In the genomic region with DNA sequence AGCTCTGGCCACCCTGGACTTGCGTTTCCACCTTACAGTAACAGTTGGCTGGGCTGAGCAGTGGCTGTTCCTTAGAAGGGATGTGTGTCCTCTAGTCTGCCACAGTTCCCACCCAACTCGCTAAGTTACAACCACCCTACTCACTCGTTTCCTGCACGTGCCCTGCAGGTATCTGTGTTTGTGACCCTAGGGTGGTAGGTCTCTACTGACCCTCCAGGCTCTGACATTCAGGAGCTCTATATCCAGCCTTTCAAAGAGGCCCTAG, we compare ENCODE assay signal across 17 cellular contexts.
DNase-seq lines count a peak whose midpoint lies in the region; ATAC-seq and TF ChIP-seq lines count a peak whose summit lies in the region.
"Had no signal": no experiment of that assay in that cellular context is flagged by ENCODE, and none has a peak within 500 bp of the region (broad histone marks: within the 10 kb centered on the region; RNA-seq: fewer than 3 reads in every experiment).

No MANE protein-coding gene starts in this region.

- no peak for TF ChIP-seq CTCF in upper lobe of right lung (IDR thresholded peaks at IDR 0.05)

- no peak overlapping the region for H3K9ac ChIP-seq in neuronal stem cell (ENCODE audit: low read depth, low read length, poor library complexity)

- no peak overlapping the region for H2BK12ac ChIP-seq in neuronal stem cell (ENCODE audit: low read length)

- H3K27me3 Mint-ChIP-seq in activated naive CD4-positive, alpha-beta T cell treated with anti-CD3 and anti-CD28 coated beads, Interleukin-2, amount 10 ng/mL, durations not matched to agents 7 days and 5 days, result no peaks in the 10 kb centered on the region
- H3K27me3 Mint-ChIP-seq in activated CD4-positive, alpha-beta memory T cell treated with anti-CD3 and anti-CD28 coated beads, Interleukin-2, amount 10 ng/mL, durations not matched to agents 7 days and 5 days, result no peaks in the 10 kb centered on the region

- DNase-seq in activated naive CD4-positive, alpha-beta T cell treated with anti-CD3 and anti-CD28 coated beads, Interleukin-2, amount 10 ng/mL, durations not matched to agents 7 days and 5 days, result no peak
- no peak for DNase-seq in activated naive CD4-positive, alpha-beta T cell (lab: John Stamatoyannopoulos, UW)
- DNase-seq in activated CD4-positive, alpha-beta memory T cell treated with anti-CD3 and anti-CD28 coated beads, Interleukin-2, amount 10 ng/mL, durations not matched to agents 7 days and 5 days, result no peak
- DNase-seq in germinal center (ENCODE audit: low spot score) (peak; percentile 34), upper lobe of right lung (no peak), neuronal stem cell (ENCODE audit: low spot score) (no peak), SIG-M5 treated with dmso at 0.1 percent for 504 hours (lab: John Stamatoyannopoulos, UW; ENCODE audit: unreplicated experiment) (no peak)
- DNase-seq: DMS 273 treated with DMSO at 0.1 percent for 48 hours; effector CD4-positive, alpha-beta T cell; head of caudate nucleus; mesenchymal stem cell; MM.1S; NCI-H187; NCI-H345; nephron progenitor cell; retina had no signal

- no peak overlapping the region for H2AFZ ChIP-seq in neuronal stem cell (ENCODE audit: low read length)

- H3K4me1 ChIP-seq in upper lobe of right lung (peaks cover 39% of the 10 kb centered on the region), neuronal stem cell (ENCODE audit: control insufficient read depth in 2 of 2, insufficient read depth in 1 of 2, low read depth in 1 of 2, low read length in 2 of 2) (peaks cover 0 to 1% of the 10 kb centered on the region in 2 donors)

- intact Hi-C loops in upper lobe of right lung (cut with DNase I), result no loop called here

- POLR2A ChIA-PET in activated CD4-positive, alpha-beta memory T cell treated with anti-CD3 and anti-CD28 coated beads, Interleukin-2, amount 10 ng/mL, durations not matched to agents 7 days and 5 days (lab: Charles Lee), result interaction anchor here (1.1 to 5.2 kb wide), 6 partner anchors 21 to 109 kb away, joined by 4 to 38 read pairs (median 15); a partner anchor contains a TSS

- H3K4me3 Mint-ChIP-seq in activated naive CD4-positive, alpha-beta T cell treated with anti-CD3 and anti-CD28 coated beads, Interleukin-2, amount 10 ng/mL, durations not matched to agents 7 days and 5 days, result peak overlapping the region; percentile 31
- peak overlapping the region; percentile 12 for H3K4me3 Mint-ChIP-seq in activated CD4-positive, alpha-beta memory T cell treated with anti-CD3 and anti-CD28 coated beads, Interleukin-2, amount 10 ng/mL, durations not matched to agents 7 days and 5 days
- H3K4me3 Mint-ChIP-seq: nephron progenitor cell had no signal

- H3K27me3 ChIP-seq in upper lobe of right lung (no peaks in the 10 kb centered on the region), neuronal stem cell (ENCODE audit: control insufficient read depth in 3 of 3, insufficient read depth in 3 of 3, low read depth in 1 of 3, low read length in 3 of 3) (no peaks in the 10 kb centered on the region)

- no peaks in the 10 kb centered on the region for H3K79me1 ChIP-seq in neuronal stem cell (ENCODE audit: low read depth, low read length)

- no peak overlapping the region for H3K23ac ChIP-seq in neuronal stem cell (ENCODE audit: low read depth, low read length, poor library complexity)

- H3K4me1 Mint-ChIP-seq in activated naive CD4-positive, alpha-beta T cell treated with anti-CD3 and anti-CD28 coated beads, Interleukin-2, amount 10 ng/mL, durations not matched to agents 7 days and 5 days, result peaks cover 89% of the 10 kb centered on the region
- peaks cover 91% of the 10 kb centered on the region for H3K4me1 Mint-ChIP-seq in activated CD4-positive, alpha-beta memory T cell treated with anti-CD3 and anti-CD28 coated beads, Interleukin-2, amount 10 ng/mL, durations not matched to agents 7 days and 5 days

- no peak overlapping the region for H2AK5ac ChIP-seq in neuronal stem cell (ENCODE audit: low read depth, low read length)

- no peak overlapping the region for H2BK5ac ChIP-seq in neuronal stem cell (ENCODE audit: low read length)

- CTCF ChIA-PET in activated naive CD4-positive, alpha-beta T cell treated with anti-CD3 and anti-CD28 coated beads, Interleukin-2, amount 10 ng/mL, durations not matched to agents 7 days and 5 days (lab: Charles Lee), result no interaction called here
- CTCF ChIA-PET in activated CD4-positive, alpha-beta memory T cell treated with anti-CD3 and anti-CD28 coated beads, Interleukin-2, amount 10 ng/mL, durations not matched to agents 7 days and 5 days (lab: Charles Lee), result interaction anchor here (1.4 to 1.7 kb wide), 2 partner anchors 21 to 100 kb away, joined by 4 to 5 read pairs; no protein-coding TSS in a partner anchor

- peak overlapping the region; percentile 7 for H3K27ac ChIP-seq in upper lobe of right lung
- H3K27ac ChIP-seq in neuronal stem cell (replicated peaks; ENCODE audit: low read length), result no peak overlapping the region

- no CpG with 5 or more reads among the region's 4 CpGs for WGBS in neuronal stem cell (ENCODE audit: extremely low coverage in 2 of 2, insufficient read length in 2 of 2, insufficient replicate concordance in 1 of 2), 2 donors

- H3K36me3 ChIP-seq in upper lobe of right lung (no peaks in the 10 kb centered on the region), neuronal stem cell (replicated peaks in 1 of 2; ENCODE audit: control insufficient read depth in 2 of 2, insufficient read depth in 2 of 2, low read length in 2 of 2) (peaks cover 0 to 83% of the 10 kb centered on the region in 2 donors)

- H4K8ac ChIP-seq in neuronal stem cell (ENCODE audit: low read depth, low read length), result no peak overlapping the region

- H3K9me3 Mint-ChIP-seq in activated naive CD4-positive, alpha-beta T cell treated with anti-CD3 and anti-CD28 coated beads, Interleukin-2, amount 10 ng/mL, durations not matched to agents 7 days and 5 days, result no peaks in the 10 kb centered on the region
- H3K9me3 Mint-ChIP-seq in activated CD4-positive, alpha-beta memory T cell treated with anti-CD3 and anti-CD28 coated beads, Interleukin-2, amount 10 ng/mL, durations not matched to agents 7 days and 5 days, result peaks cover 2% of the 10 kb centered on the region
- H3K9me3 Mint-ChIP-seq: nephron progenitor cell had no signal

- H3K36me3 Mint-ChIP-seq in activated naive CD4-positive, alpha-beta T cell treated with anti-CD3 and anti-CD28 coated beads, Interleukin-2, amount 10 ng/mL, durations not matched to agents 7 days and 5 days, result peaks cover 63% of the 10 kb centered on the region
- peaks cover 74% of the 10 kb centered on the region for H3K36me3 Mint-ChIP-seq in activated CD4-positive, alpha-beta memory T cell treated with anti-CD3 and anti-CD28 coated beads, Interleukin-2, amount 10 ng/mL, durations not matched to agents 7 days and 5 days (ENCODE audit: low read depth)

- H2BK120ac ChIP-seq in neuronal stem cell (ENCODE audit: low read depth, low read length), result no peak overlapping the region

- H3K4me3 ChIP-seq in upper lobe of right lung (no peak overlapping the region), neuronal stem cell (ENCODE audit: low read length in 2 of 2) (no peak overlapping the region)

- no peak overlapping the region for H2BK15ac ChIP-seq in neuronal stem cell (ENCODE audit: low read length)

- no peak for ATAC-seq in upper lobe of right lung
- no peak for ATAC-seq in SK-N-SH treated with all-trans-retinoic acid at 6 μM for 48 hours

- H3K27ac Mint-ChIP-seq in activated naive CD4-positive, alpha-beta T cell treated with anti-CD3 and anti-CD28 coated beads, Interleukin-2, amount 10 ng/mL, durations not matched to agents 7 days and 5 days, result peak overlapping the region; percentile 97
- H3K27ac Mint-ChIP-seq in activated CD4-positive, alpha-beta memory T cell treated with anti-CD3 and anti-CD28 coated beads, Interleukin-2, amount 10 ng/mL, durations not matched to agents 7 days and 5 days, result peak overlapping the region; percentile 95
- H3K27ac Mint-ChIP-seq: nephron progenitor cell had no signal

- no peak overlapping the region for H3K18ac ChIP-seq in neuronal stem cell (ENCODE audit: low read length)

- H3K4me2 ChIP-seq in neuronal stem cell (ENCODE audit: insufficient read depth, low read length, poor library complexity, severe bottlenecking), result no peak overlapping the region

- no peak overlapping the region for H4K91ac ChIP-seq in neuronal stem cell (ENCODE audit: low read depth, low read length, poor library complexity)

- H3K14ac ChIP-seq in neuronal stem cell (ENCODE audit: low read length), result no peak overlapping the region

- no peaks in the 10 kb centered on the region for H3K9me3 ChIP-seq in upper lobe of right lung
- H3K9me3 ChIP-seq in neuronal stem cell (replicated peaks in 1 of 2; ENCODE audit: control insufficient read depth in 2 of 2, insufficient read depth in 1 of 2, low read depth in 1 of 2, low read length in 2 of 2), result no peaks in the 10 kb centered on the region

- no peak overlapping the region for H3K4ac ChIP-seq in neuronal stem cell (ENCODE audit: low read length)

TF ChIP-seq in SK-N-SH treated with all-trans-retinoic acid at 6 μM for 48 hours, 23 proteins besides CTCF, POLR2A, EP300 and RAD21 (continues in another document):
- TF ChIP-seq ZNF70 (CRISPR knock-in tag; IDR thresholded peaks at IDR 0.05) (no peak), RARB (CRISPR knock-in tag; IDR thresholded peaks at IDR 0.05) (no peak), PPARA (CRISPR knock-in tag; IDR thresholded peaks at IDR 0.05; ENCODE audit: borderline replicate concordance) (no peak), ZC3H10 (CRISPR knock-in tag; IDR thresholded peaks at IDR 0.05) (no peak), ARNTL (CRISPR knock-in tag; IDR thresholded peaks at IDR 0.05; ENCODE audit: borderline replicate concordance, low read depth) (no peak)
- TF ChIP-seq, protein P1, sequence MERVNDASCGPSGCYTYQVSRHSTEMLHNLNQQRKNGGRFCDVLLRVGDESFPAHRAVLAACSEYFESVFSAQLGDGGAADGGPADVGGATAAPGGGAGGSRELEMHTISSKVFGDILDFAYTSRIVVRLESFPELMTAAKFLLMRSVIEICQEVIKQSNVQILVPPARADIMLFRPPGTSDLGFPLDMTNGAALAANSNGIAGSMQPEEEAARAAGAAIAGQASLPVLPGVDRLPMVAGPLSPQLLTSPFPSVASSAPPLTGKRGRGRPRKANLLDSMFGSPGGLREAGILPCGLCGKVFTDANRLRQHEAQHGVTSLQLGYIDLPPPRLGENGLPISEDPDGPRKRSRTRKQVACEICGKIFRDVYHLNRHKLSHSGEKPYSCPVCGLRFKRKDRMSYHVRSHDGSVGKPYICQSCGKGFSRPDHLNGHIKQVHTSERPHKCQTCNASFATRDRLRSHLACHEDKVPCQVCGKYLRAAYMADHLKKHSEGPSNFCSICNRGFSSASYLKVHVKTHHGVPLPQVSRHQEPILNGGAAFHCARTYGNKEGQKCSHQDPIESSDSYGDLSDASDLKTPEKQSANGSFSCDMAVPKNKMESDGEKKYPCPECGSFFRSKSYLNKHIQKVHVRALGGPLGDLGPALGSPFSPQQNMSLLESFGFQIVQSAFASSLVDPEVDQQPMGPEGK (CRISPR knock-in tag; IDR thresholded peaks at IDR 0.05; ENCODE audit: borderline replicate concordance), result no peak
